8 cellular contexts compared by ENCODE assay signal in genomic region chr1:180633092-180634045, GRCh38. TPM values are rescaled to one million over a fixed set of nuclear protein-coding genes. Genes with fewer than 3 reads are reported as not detected.
DNase-seq lines count a peak whose midpoint lies in the region; ATAC-seq and TF ChIP-seq lines count a peak whose summit lies in the region.

No MANE protein-coding gene starts in this region.

- TF ChIP-seq CTCF in AG09309 (IDR thresholded peaks at IDR 0.05; ENCODE audit: control insufficient read depth, insufficient read depth, low read depth, low read length, missing control alignments) (no peak), VCaP (conservative IDR thresholded peaks at IDR 0.05) (no peak), kidney epithelial cell (IDR thresholded peaks at IDR 0.05; ENCODE audit: insufficient read depth, low read length, poor library complexity, severe bottlenecking) (no peak)

- DNase-seq in AG09309 (ENCODE audit: low read depth) (no peak), HAP-1 (ENCODE audit: low spot score in 2 of 2) (peak in 1 of 2 experiments; percentile 32), kidney epithelial cell (ENCODE audit: low read depth) (no peak), sciatic nerve (ENCODE audit: low spot score) (no peak), iPS-NIHi7 (ENCODE audit: extremely low spot score) (no peak)

- H3K9me3 ChIP-seq in HAP-1: no peaks in the 10 kb centered on the region

- peak overlapping the region; percentile 97; the same call in 1 of the 2 replicates for H3K4me3 ChIP-seq in AG09309 (ENCODE audit: control insufficient read depth, low read depth, low read length)
- H3K4me3 ChIP-seq in HAP-1: peak overlapping the region; percentile 96
- peak overlapping the region; percentile 92 for H3K4me3 ChIP-seq in kidney epithelial cell (ENCODE audit: low read depth, low read length)

- intact Hi-C loops in sciatic nerve (cut with DNase I): no loop called here

- ATAC-seq in sciatic nerve: no peak
- no peak for ATAC-seq in HG03565 (IDR thresholded peaks at IDR 0.05; ENCODE audit: unreplicated experiment)
- ATAC-seq in HG03159 (IDR thresholded peaks at IDR 0.05; ENCODE audit: unreplicated experiment): no peak

- in situ Hi-C loops in HAP-1 (cut with MboI; ENCODE audit: low sequenced_read_pairs): loop anchor here (25.0 kb wide), 1 partner anchor 229 kb away; no protein-coding TSS in a partner anchor

- H3K27me3 ChIP-seq in HAP-1 (ENCODE audit: low read depth) (no peaks in the 10 kb centered on the region), kidney epithelial cell (ENCODE audit: control insufficient read depth, insufficient read depth, low read length) (no peaks in the 10 kb centered on the region)

- peaks cover 27% of the 10 kb centered on the region for H3K4me1 ChIP-seq in HAP-1

- H3K36me3 ChIP-seq in HAP-1 (replicated peaks) (no peaks in the 10 kb centered on the region; the same call in 1 of the 2 replicates), kidney epithelial cell (ENCODE audit: control insufficient read depth, insufficient read depth, low read length) (no peaks in the 10 kb centered on the region)

- H3K27ac ChIP-seq in VCaP: peak overlapping the region; percentile 79

RNA-seq across cellular contexts. Expression of gene XPR1, which starts 1.5 kb away (rescaled TPM):
- total RNA-seq in kidney epithelial cell (25.4 and 31.4 TPM in 2 replicates), sciatic nerve (19.9 TPM)
